In genomic region chr19:10194500-10195198, GRCh38 we compare ENCODE assay signal across 8 cellular contexts. TPM values are rescaled to one million over a fixed set of nuclear protein-coding genes. Genes with fewer than 3 reads are reported as not detected.
DNase-seq lines count a peak whose midpoint lies in the region; ATAC-seq and TF ChIP-seq lines count a peak whose summit lies in the region.

TSS of gene DNMT1 (minus strand) at chr19:10194953. CDS start at chr19:10194899, 54 bp downstream.

- peaks cover 37% of the 10 kb centered on the region for H4K20me1 ChIP-seq in DND-41 (ENCODE audit: insufficient read depth, low read length)
- H4K20me1 ChIP-seq in GM23248 (ENCODE audit: insufficient read depth) = no peaks in the 10 kb centered on the region

- peak within 1 kb of the TSS; percentile 96 for H3K27ac ChIP-seq in DND-41 (ENCODE audit: low read length)
- H3K27ac ChIP-seq in GM23248 = peak within 1 kb of the TSS; percentile 75
- peak within 1 kb of the TSS; percentile 95 for H3K27ac ChIP-seq in RWPE1

- peak within 1 kb of the TSS; percentile 77 to 83 for H3K4me3 ChIP-seq in DND-41 (ENCODE audit: low read depth in 1 of 2, low read length in 2 of 2)
- H3K4me3 ChIP-seq in GM23248 = peak within 1 kb of the TSS; percentile 94
- peak within 1 kb of the TSS; percentile 88 for H3K4me3 ChIP-seq in fibroblast of mammary gland (ENCODE audit: control insufficient read depth, low read depth, low read length)

- H2AFZ ChIP-seq in DND-41 (ENCODE audit: low read depth, low read length) (peak within 1 kb of the TSS; percentile 84), GM23248 (peak within 1 kb of the TSS; percentile 92)

- peaks cover 48% of the 10 kb centered on the region for H3K36me3 Mint-ChIP-seq in activated T-helper 17 cell treated with anti-CD3 and anti-CD28 coated beads, Interleukin-2, amount 50 U/mL, for 72 hours (ENCODE audit: low read depth)
- peaks cover 0 to 13% (median 0%) of the 10 kb centered on the region in 3 donors for H3K36me3 Mint-ChIP-seq in naive thymus-derived CD8-positive, alpha-beta T cell
- peaks cover 13 to 14% of the 10 kb centered on the region in 2 donors for H3K36me3 Mint-ChIP-seq in stimulated activated naive B cell treated with anti-CD40 and anti-IgM and Interleukin-4, amounts not matched to agents 10 μg/mL and 1 μg/mL and 100 μg/mL, for 72 hours

- H3K9me3 Mint-ChIP-seq in activated T-helper 17 cell treated with anti-CD3 and anti-CD28 coated beads, Interleukin-2, amount 50 U/mL, for 72 hours = no peaks in the 10 kb centered on the region
- H3K9me3 Mint-ChIP-seq in naive thymus-derived CD8-positive, alpha-beta T cell = no peaks in the 10 kb centered on the region
- no peaks in the 10 kb centered on the region for H3K9me3 Mint-ChIP-seq in stimulated activated naive B cell treated with anti-CD40 and anti-IgM and Interleukin-4, amounts not matched to agents 10 μg/mL and 1 μg/mL and 100 μg/mL, for 72 hours

- no peaks in the 10 kb centered on the region for H3K27me3 ChIP-seq in DND-41 (ENCODE audit: insufficient read depth, low read length, poor library complexity)
- H3K27me3 ChIP-seq in GM23248 (replicated peaks; ENCODE audit: insufficient read depth) = no peaks in the 10 kb centered on the region

- POLR2A ChIA-PET in RWPE1 (lab: Yijun Ruan, JAX; ENCODE audit: low non-redundant PET) = interaction anchor here (0.6 kb wide), 1 partner anchor 86 kb away, joined by 5 read pairs; no protein-coding TSS in a partner anchor
- POLR2A ChIA-PET in naive thymus-derived CD8-positive, alpha-beta T cell (lab: Charles Lee) = interaction anchor here (0.6 to 2.3 kb wide), 10 partner anchors 41 to 215 kb away, joined by 3 to 12 read pairs (median 4); partner anchors contain the start of genes MRPL4 and RAVER1

- DNase-seq in DND-41 (peak; percentile 99), GM23248 (peak; percentile 97), LoVo (ENCODE audit: low spot score) (peak; percentile 96), RWPE1 (ENCODE audit: low spot score) (peak; percentile 100), fibroblast of mammary gland (ENCODE audit: low read depth) (peak; percentile 96)
- peak; percentile 85 to 98 (median 93) for DNase-seq in naive thymus-derived CD8-positive, alpha-beta T cell
- DNase-seq in stimulated activated naive B cell treated with anti-CD40 and anti-IgM and Interleukin-4, amounts not matched to agents 10 μg/mL and 1 μg/mL and 100 μg/mL, for 72 hours = peak; percentile 98

- H3K9ac ChIP-seq in DND-41 (ENCODE audit: low read depth, low read length) = peak within 1 kb of the TSS; percentile 94
- peak within 1 kb of the TSS; percentile 85 for H3K9ac ChIP-seq in GM23248

- peaks cover 39% of the 10 kb centered on the region for H3K4me1 ChIP-seq in DND-41 (ENCODE audit: insufficient read depth, low read length)
- peaks cover 25% of the 10 kb centered on the region for H3K4me1 ChIP-seq in GM23248 (ENCODE audit: insufficient read depth)

- CTCF ChIA-PET in RWPE1 (lab: Yijun Ruan, JAX) = interaction anchor here (0.5 to 0.6 kb wide), 5 partner anchors 34 to 1175 kb away, joined by 3 to 4 read pairs (median 3); no protein-coding TSS in a partner anchor

- H3K4me1 Mint-ChIP-seq in activated T-helper 17 cell treated with anti-CD3 and anti-CD28 coated beads, Interleukin-2, amount 50 U/mL, for 72 hours = peaks cover 20% of the 10 kb centered on the region
- peaks cover 8 to 45% (median 36%) of the 10 kb centered on the region in 4 donors for H3K4me1 Mint-ChIP-seq in naive thymus-derived CD8-positive, alpha-beta T cell
- peaks cover 19 to 40% of the 10 kb centered on the region in 2 donors for H3K4me1 Mint-ChIP-seq in stimulated activated naive B cell treated with anti-CD40 and anti-IgM and Interleukin-4, amounts not matched to agents 10 μg/mL and 1 μg/mL and 100 μg/mL, for 72 hours

- H3F3A ChIP-seq in GM23248 (ENCODE audit: insufficient read depth) = peaks cover 38% of the 10 kb centered on the region

- H3K27me3 Mint-ChIP-seq in activated T-helper 17 cell treated with anti-CD3 and anti-CD28 coated beads, Interleukin-2, amount 50 U/mL, for 72 hours = no peaks in the 10 kb centered on the region
- H3K27me3 Mint-ChIP-seq in naive thymus-derived CD8-positive, alpha-beta T cell = no peaks in the 10 kb centered on the region
- no peaks in the 10 kb centered on the region for H3K27me3 Mint-ChIP-seq in stimulated activated naive B cell treated with anti-CD40 and anti-IgM and Interleukin-4, amounts not matched to agents 10 μg/mL and 1 μg/mL and 100 μg/mL, for 72 hours

- H3K4me2 ChIP-seq in DND-41 (ENCODE audit: insufficient read depth, low read length) = peak within 1 kb of the TSS; percentile 86
- peak within 1 kb of the TSS; percentile 83 for H3K4me2 ChIP-seq in GM23248 (ENCODE audit: unreplicated experiment)

- peaks cover 55% of the 10 kb centered on the region for H3K79me2 ChIP-seq in DND-41 (ENCODE audit: insufficient read depth, low read length)
- H3K79me2 ChIP-seq in GM23248 (ENCODE audit: insufficient read depth) = peaks cover 48% of the 10 kb centered on the region

- in situ Hi-C loops in GM23248 (cut with MboI) = no loop called here

- H3K27ac Mint-ChIP-seq in activated T-helper 17 cell treated with anti-CD3 and anti-CD28 coated beads, Interleukin-2, amount 50 U/mL, for 72 hours = peak within 1 kb of the TSS; percentile 75
- peak within 1 kb of the TSS; percentile 67 to 95 (median 91) for H3K27ac Mint-ChIP-seq in naive thymus-derived CD8-positive, alpha-beta T cell
- peak within 1 kb of the TSS; percentile 97 for H3K27ac Mint-ChIP-seq in stimulated activated naive B cell treated with anti-CD40 and anti-IgM and Interleukin-4, amounts not matched to agents 10 μg/mL and 1 μg/mL and 100 μg/mL, for 72 hours

- no peaks in the 10 kb centered on the region for H3K9me3 ChIP-seq in DND-41 (ENCODE audit: insufficient read depth, low read length, severe bottlenecking)
- H3K9me3 ChIP-seq in GM23248 (ENCODE audit: low read depth) = no peaks in the 10 kb centered on the region

- no peaks in the 10 kb centered on the region for H3K9me2 ChIP-seq in GM23248 (ENCODE audit: insufficient read depth)

- H3K36me3 ChIP-seq in DND-41 (ENCODE audit: insufficient read depth, low read length) (peaks cover 44% of the 10 kb centered on the region), GM23248 (ENCODE audit: low read depth) (no peaks in the 10 kb centered on the region)

- peak within 1 kb of the TSS; percentile 92 for H3K4me3 Mint-ChIP-seq in activated T-helper 17 cell treated with anti-CD3 and anti-CD28 coated beads, Interleukin-2, amount 50 U/mL, for 72 hours
- H3K4me3 Mint-ChIP-seq in naive thymus-derived CD8-positive, alpha-beta T cell = peak within 1 kb of the TSS; percentile 88 to 97 (median 94)
- H3K4me3 Mint-ChIP-seq in stimulated activated naive B cell treated with anti-CD40 and anti-IgM and Interleukin-4, amounts not matched to agents 10 μg/mL and 1 μg/mL and 100 μg/mL, for 72 hours = peak within 1 kb of the TSS; percentile 98

- TF ChIP-seq CTCF in DND-41 (IDR thresholded peaks at IDR 0.05; ENCODE audit: borderline replicate concordance, extremely low read depth, low read length, poor library complexity, severe bottlenecking) (no peak), RWPE1 (conservative IDR thresholded peaks at IDR 0.05; ENCODE audit: low read depth) (no peak), fibroblast of mammary gland (conservative IDR thresholded peaks at IDR 0.05; ENCODE audit: control insufficient read depth, insufficient read depth, low read depth, low read length) (no peak)

- peak; percentile 95 for ATAC-seq in DND-41 (ENCODE audit: insufficient read depth, low read depth)
- ATAC-seq in activated T-helper 17 cell treated with anti-CD3 and anti-CD28 coated beads, Interleukin-2, amount 50 U/mL, for 72 hours (replicated peaks) = peak; percentile 92
- peak; percentile 95 for ATAC-seq in naive thymus-derived CD8-positive, alpha-beta T cell
- peak; percentile 95 to 96 for ATAC-seq in stimulated activated naive B cell treated with anti-CD40 and anti-IgM and Interleukin-4, amounts not matched to agents 10 μg/mL and 1 μg/mL and 100 μg/mL, for 72 hours (replicated peaks)

- 1 to 2% methylated on average over 48 to 67 of the region's 71 CpGs for WGBS in GM23248 (ENCODE audit: low coverage in 1 of 2, low lambda C conversion rate in 2 of 2, missing lambda C conversion rate in 2 of 2), 2 experiments

RNA-seq across cellular contexts. Expression of gene DNMT1, which starts in this region (rescaled TPM):
- 32.5 and 57.5 TPM in 2 replicates for total RNA-seq in GM23248 (2014; rRNA removed; shearing (Covaris generic))
- 91.8 and 101 TPM in 2 replicates for polyA plus RNA-seq in GM23248 (2016; fragmentation: Nextera tagmentation; extraction: Ambion mirVana)
- 100 to 1,000 TPM; 300 to 434 TPM for total RNA-seq in activated T-helper 17 cell treated with anti-CD3 and anti-CD28 coated beads, Interleukin-2, amount 50 U/mL, for 72 hours
- 100 to 1,000 TPM; 228 to 231 TPM for total RNA-seq in naive thymus-derived CD8-positive, alpha-beta T cell
- polyA plus RNA-seq in naive thymus-derived CD8-positive, alpha-beta T cell = 100 to 1,000 TPM in 2 of 3 donors, 10 to 100 TPM in 1; 93.7 to 146 (median 142) TPM

Comparison
In these comparisons a context has a peak if more than half of its experiments do, and no peak if none do; other contexts are left out.
1. Peak in every context shown above with its lines: DNase-seq, ATAC-seq, H3K4me3 ChIP-seq and H3K27ac ChIP-seq.